8 cellular contexts compared by ENCODE assay signal in genomic region chr10:101066146-101066889, GRCh38. TPM values are rescaled to one million over a fixed set of nuclear protein-coding genes. Genes with fewer than 3 reads are reported as not detected.
DNase-seq lines count a peak whose midpoint lies in the region; ATAC-seq and TF ChIP-seq lines count a peak whose summit lies in the region.

No MANE protein-coding gene starts in this region.

- peaks cover 43% of the 10 kb centered on the region for H3K27me3 Mint-ChIP-seq in CD4-positive, CD25-positive, alpha-beta regulatory T cell
- H3K27me3 Mint-ChIP-seq in GM23338 (ENCODE audit: insufficient read depth, low read depth, poor library complexity), result peaks cover 73% of the 10 kb centered on the region
- peaks cover 28 to 47% (median 34%) of the 10 kb centered on the region in 5 donors for H3K27me3 Mint-ChIP-seq in naive thymus-derived CD4-positive, alpha-beta T cell

- TF ChIP-seq CTCF in GM23338 (conservative IDR thresholded peaks at IDR 0.05; ENCODE audit: low read depth in 2 of 2), result peak in 1 of 2 experiments; percentile 48
- peak in 4 of 6 experiments; percentile 27 to 43 (median 36) for TF ChIP-seq CTCF in esophagus squamous epithelium (IDR thresholded peaks at IDR 0.05)

- no peaks in the 10 kb centered on the region for H3K79me2 ChIP-seq in GM23338 (replicated peaks; ENCODE audit: insufficient read depth)

- H3K4me3 ChIP-seq in CD4-positive, CD25-positive, alpha-beta regulatory T cell (ENCODE audit: low read depth, low read length), result no peak overlapping the region
- H3K4me3 ChIP-seq in GM23338, result peak overlapping the region; percentile 74
- peak overlapping the region; percentile 40 to 75 (median 52) for H3K4me3 ChIP-seq in esophagus squamous epithelium
- H3K4me3 ChIP-seq in naive thymus-derived CD4-positive, alpha-beta T cell (ENCODE audit: low read length), result peak overlapping the region; percentile 42
- peak overlapping the region; percentile 41 for H3K4me3 ChIP-seq in urinary bladder (ENCODE audit: low read depth, low read length)

- H3K9me3 ChIP-seq in CD4-positive, CD25-positive, alpha-beta regulatory T cell (ENCODE audit: control insufficient read depth in 2 of 2, low read length in 2 of 2), result no peaks in the 10 kb centered on the region
- H3K9me3 ChIP-seq in esophagus squamous epithelium, result no peaks in the 10 kb centered on the region
- no peaks in the 10 kb centered on the region for H3K9me3 ChIP-seq in naive thymus-derived CD4-positive, alpha-beta T cell (ENCODE audit: control insufficient read depth in 2 of 3, low read length in 3 of 3)

- H3K4me1 Mint-ChIP-seq in CD4-positive, CD25-positive, alpha-beta regulatory T cell, result peaks cover 1 to 43% (median 11%) of the 10 kb centered on the region in 4 donors
- H3K4me1 Mint-ChIP-seq in GM23338, result peaks cover 31% of the 10 kb centered on the region
- H3K4me1 Mint-ChIP-seq in naive thymus-derived CD4-positive, alpha-beta T cell, result peaks cover 10 to 39% (median 26%) of the 10 kb centered on the region in 7 donors

- intact Hi-C loops in esophagus squamous epithelium (cut with DNase I), result no loop called here
- intact Hi-C loops in naive thymus-derived CD4-positive, alpha-beta T cell (cut with micrococcal nuclease), result loop anchor here (1.0 to 5.0 kb wide), 2 partner anchors 47 to 504 kb away; no protein-coding TSS in a partner anchor

- H3K9me3 Mint-ChIP-seq in CD4-positive, CD25-positive, alpha-beta regulatory T cell, result no peaks in the 10 kb centered on the region
- H3K9me3 Mint-ChIP-seq in GM23338, result peaks cover 2% of the 10 kb centered on the region; the same call in 1 of the 3 replicates
- H3K9me3 Mint-ChIP-seq in naive thymus-derived CD4-positive, alpha-beta T cell, result no peaks in the 10 kb centered on the region

- TF ChIP-seq POLR2A in esophagus squamous epithelium (IDR thresholded peaks at IDR 0.05), result peak in 1 of 4 donors; percentile 21

- POLR2A ChIA-PET in naive thymus-derived CD4-positive, alpha-beta T cell (lab: Charles Lee), result interaction anchor here (0.6 to 0.8 kb wide), 2 partner anchors 22 to 25 kb away, joined by 3 to 4 read pairs; no protein-coding TSS in a partner anchor

- peaks cover 9% of the 10 kb centered on the region for H4K20me1 ChIP-seq in GM23338 (replicated peaks; ENCODE audit: insufficient read depth)

- no peaks in the 10 kb centered on the region for H3K36me3 ChIP-seq in CD4-positive, CD25-positive, alpha-beta regulatory T cell (ENCODE audit: control insufficient read depth, insufficient read depth, low read length)
- H3K36me3 ChIP-seq in GM23338 (ENCODE audit: insufficient read depth) (no peaks in the 10 kb centered on the region), esophagus squamous epithelium (no peaks in the 10 kb centered on the region), urinary bladder (ENCODE audit: insufficient read depth) (no peaks in the 10 kb centered on the region)
- H3K36me3 ChIP-seq in naive thymus-derived CD4-positive, alpha-beta T cell (ENCODE audit: control insufficient read depth in 2 of 3, insufficient read depth in 3 of 3, low read length in 3 of 3), result no peaks in the 10 kb centered on the region

- H3K4me3 Mint-ChIP-seq in CD4-positive, CD25-positive, alpha-beta regulatory T cell, result peak overlapping the region; percentile 62 to 82 (median 72)
- peak overlapping the region; percentile 81 for H3K4me3 Mint-ChIP-seq in GM23338
- peak overlapping the region; percentile 55 to 93 (median 74) for H3K4me3 Mint-ChIP-seq in naive thymus-derived CD4-positive, alpha-beta T cell

- H3F3A ChIP-seq in GM23338 (replicated peaks; ENCODE audit: low read depth), result peaks cover 15% of the 10 kb centered on the region; the same call in 1 of the 2 replicates

- no peak overlapping the region for H3K27ac Mint-ChIP-seq in CD4-positive, CD25-positive, alpha-beta regulatory T cell
- H3K27ac Mint-ChIP-seq in GM23338, result no peak overlapping the region
- H3K27ac Mint-ChIP-seq in naive thymus-derived CD4-positive, alpha-beta T cell, result no peak overlapping the region

- peak overlapping the region; percentile 94 for H3K4me2 ChIP-seq in GM23338

- H3K4me1 ChIP-seq in CD4-positive, CD25-positive, alpha-beta regulatory T cell (ENCODE audit: control insufficient read depth, insufficient read depth, low read length, poor library complexity, severe bottlenecking), result peaks cover 41% of the 10 kb centered on the region
- peaks cover 31% of the 10 kb centered on the region for H3K4me1 ChIP-seq in GM23338 (ENCODE audit: insufficient read depth)
- H3K4me1 ChIP-seq in esophagus squamous epithelium, result peaks cover 40 to 55% (median 44%) of the 10 kb centered on the region in 3 donors
- peaks cover 17 to 36% of the 10 kb centered on the region in 2 donors for H3K4me1 ChIP-seq in naive thymus-derived CD4-positive, alpha-beta T cell (ENCODE audit: control insufficient read depth in 2 of 2, insufficient read depth in 2 of 2, low read length in 2 of 2)
- no peaks in the 10 kb centered on the region for H3K4me1 ChIP-seq in urinary bladder (ENCODE audit: insufficient read depth)

- H2AFZ ChIP-seq in GM23338, result peak overlapping the region; percentile 83

- no peaks in the 10 kb centered on the region for H3K9me2 ChIP-seq in GM23338 (ENCODE audit: insufficient read depth)

- peaks cover 3% of the 10 kb centered on the region for H3K36me3 Mint-ChIP-seq in CD4-positive, CD25-positive, alpha-beta regulatory T cell
- no peaks in the 10 kb centered on the region for H3K36me3 Mint-ChIP-seq in GM23338 (ENCODE audit: low read depth)
- H3K36me3 Mint-ChIP-seq in naive thymus-derived CD4-positive, alpha-beta T cell, result peaks cover 0 to 2% (median 0%) of the 10 kb centered on the region in 5 donors

- CTCF ChIA-PET in naive thymus-derived CD4-positive, alpha-beta T cell (lab: Charles Lee), result interaction anchor here (0.7 to 3.3 kb wide), 5 partner anchors 16 to 35 kb away, joined by 3 to 18 read pairs (median 8); partner anchors contain the start of genes PDZD7 and SFXN3

- H3K27me3 ChIP-seq in CD4-positive, CD25-positive, alpha-beta regulatory T cell (ENCODE audit: control insufficient read depth, insufficient read depth, low read length), result peaks cover 25% of the 10 kb centered on the region
- H3K27me3 ChIP-seq in GM23338 (ENCODE audit: insufficient read depth) (peaks cover 87% of the 10 kb centered on the region), esophagus squamous epithelium (peaks cover 0 to 57% (median 0%) of the 10 kb centered on the region in 4 donors)
- H3K27me3 ChIP-seq in naive thymus-derived CD4-positive, alpha-beta T cell (ENCODE audit: control insufficient read depth in 2 of 2, insufficient read depth in 2 of 2, low read length in 2 of 2), result peaks cover 12 to 26% of the 10 kb centered on the region in 2 donors

- H3K27ac ChIP-seq in CD4-positive, CD25-positive, alpha-beta regulatory T cell (ENCODE audit: insufficient read depth, low read length, poor library complexity, severe bottlenecking), result no peak overlapping the region
- H3K27ac ChIP-seq in GM23338 (ENCODE audit: low read depth) (no peak overlapping the region), esophagus squamous epithelium (peak overlapping the region; percentile 45 to 79 (median 76)), urinary bladder (ENCODE audit: low read depth) (peak overlapping the region; percentile 57)
- H3K27ac ChIP-seq in naive thymus-derived CD4-positive, alpha-beta T cell (ENCODE audit: low read depth, low read length), result no peak overlapping the region

- peak; percentile 35 to 63 (median 36) for DNase-seq in CD4-positive, CD25-positive, alpha-beta regulatory T cell
- peak; percentile 74 for DNase-seq in GM23338 (ENCODE audit: low spot score)
- peak; percentile 93 for DNase-seq in NCI-H82 (lab: John Stamatoyannopoulos, UW)
- peak; percentile 33 for DNase-seq in activated T-cell treated with anti-CD3 and anti-CD28 coated beads for 1 hour (ENCODE audit: low read depth)
- no peak for DNase-seq in esophagus squamous epithelium (lab: John Stamatoyannopoulos, UW)
- peak in 7 of 9 donors; percentile 23 to 43 (median 41) for DNase-seq in naive thymus-derived CD4-positive, alpha-beta T cell

- WGBS in esophagus squamous epithelium, 2 donors, result 0 to 2% methylated on average over 7 to 18 of the region's 49 CpGs
- WGBS in urinary bladder, result 2% methylated on average over 49 of the region's 49 CpGs

- ATAC-seq in CD4-positive, CD25-positive, alpha-beta regulatory T cell (ENCODE audit: low read depth in 2 of 2), result peak; percentile 34 to 62
- ATAC-seq in GM23338 (peak; percentile 12), GM18511 (IDR thresholded peaks at IDR 0.05; ENCODE audit: unreplicated experiment) (no peak)
- peak; percentile 49 for ATAC-seq in naive thymus-derived CD4-positive, alpha-beta T cell

RNA-seq across cellular contexts. Expression of gene KAZALD1, which starts 4.5 kb away (rescaled TPM):
- not detected for total RNA-seq in CD4-positive, CD25-positive, alpha-beta regulatory T cell
- under 1 TPM in 1 of 4 donors, not detected in 3; 0.62 TPM for polyA plus RNA-seq in CD4-positive, CD25-positive, alpha-beta regulatory T cell
- 1.2 and 1.3 TPM in 2 replicates for total RNA-seq in GM23338 (2014; rRNA removed; shearing (Covaris generic))
- polyA plus RNA-seq in GM23338 (2016; fragmentation: Nextera tagmentation; extraction: Ambion mirVana), result 0.27 and 0.75 TPM in 2 replicates
- total RNA-seq in esophagus squamous epithelium, result 1 to 10 TPM in 2 of 4 donors, under 1 TPM in 1, not detected in 1; 0.47 to 1.4 (median 1.1) TPM
- 1 to 10 TPM in 1 of 5 experiments, under 1 TPM in 2, not detected in 2; 0.22 to 1.5 (median 0.29) TPM for total RNA-seq in naive thymus-derived CD4-positive, alpha-beta T cell
- polyA plus RNA-seq in naive thymus-derived CD4-positive, alpha-beta T cell, result not detected
- 27.0 TPM for total RNA-seq in urinary bladder
- 5.9 TPM for polyA plus RNA-seq in urinary bladder

RNA-seq across cellular contexts. Expression of gene SFXN3, which starts 35.3 kb away (rescaled TPM):
- total RNA-seq in CD4-positive, CD25-positive, alpha-beta regulatory T cell, result 70.4 TPM
- polyA plus RNA-seq in CD4-positive, CD25-positive, alpha-beta regulatory T cell, result 10 to 100 TPM; 17.7 to 21.1 (median 20.2) TPM
- 2.3 and 3.8 TPM in 2 replicates for total RNA-seq in GM23338 (2014; rRNA removed; shearing (Covaris generic))
- polyA plus RNA-seq in GM23338 (2016; fragmentation: Nextera tagmentation; extraction: Ambion mirVana), result 0.68 and 0.73 TPM in 2 replicates
- total RNA-seq in esophagus squamous epithelium, result 10 to 100 TPM in 2 of 4 donors, 1 to 10 TPM in 2; 3.9 to 30.7 (median 9.4) TPM
- total RNA-seq in naive thymus-derived CD4-positive, alpha-beta T cell, result 10 to 100 TPM; 33.7 to 90.4 (median 48.4) TPM
- 10 to 100 TPM; 12.6 to 13.2 TPM for polyA plus RNA-seq in naive thymus-derived CD4-positive, alpha-beta T cell
- 29.9 TPM for total RNA-seq in urinary bladder
- polyA plus RNA-seq in urinary bladder, result 34.7 TPM

RNA-seq across cellular contexts. Expression of gene PDZD7, which starts 35.4 kb away (rescaled TPM):
- 3.5 TPM for total RNA-seq in CD4-positive, CD25-positive, alpha-beta regulatory T cell
- 1 to 10 TPM in 1 of 4 donors, under 1 TPM in 3; 0.59 to 1.1 (median 0.70) TPM for polyA plus RNA-seq in CD4-positive, CD25-positive, alpha-beta regulatory T cell
- 1.7 and 2.3 TPM in 2 replicates for total RNA-seq in GM23338 (2014; rRNA removed; shearing (Covaris generic))
- 1.5 and 1.7 TPM in 2 replicates for polyA plus RNA-seq in GM23338 (2016; fragmentation: Nextera tagmentation; extraction: Ambion mirVana)
- total RNA-seq in esophagus squamous epithelium, result under 1 TPM in 3 of 4 donors, not detected in 1; 0.19 to 0.29 (median 0.26) TPM
- total RNA-seq in naive thymus-derived CD4-positive, alpha-beta T cell, result 1 to 10 TPM in 3 of 5 experiments, under 1 TPM in 2; 0.65 to 2.8 (median 1.8) TPM
- polyA plus RNA-seq in naive thymus-derived CD4-positive, alpha-beta T cell, result 1 to 10 TPM in 1 of 2 donors, under 1 TPM in 1; 0.71 to 1.1 TPM
- 0.21 TPM for total RNA-seq in urinary bladder
- polyA plus RNA-seq in urinary bladder, result 0.46 TPM

Comparison
In these comparisons a context has a peak if more than half of its experiments do, and no peak if none do; other contexts are left out.
1. H3K27ac ChIP-seq: peak in esophagus squamous epithelium (4 of 4) and urinary bladder (single experiment); none in CD4-positive, CD25-positive, alpha-beta regulatory T cell (single experiment), GM23338 (single experiment) and naive thymus-derived CD4-positive, alpha-beta T cell (single experiment).
2. RNA of gene KAZALD1, which starts 4.5 kb away (total RNA-seq): 27.0 TPM in urinary bladder (single experiment); 1.2 to 1.3 TPM in GM23338, 0.47 to 1.4 TPM in esophagus squamous epithelium, 0.22 to 1.5 TPM in naive thymus-derived CD4-positive, alpha-beta T cell and not detected in CD4-positive, CD25-positive, alpha-beta regulatory T cell (single experiment); every median in the first group is over 10 times any median in the second.
3. Peak in every context shown above with its lines, with median percentiles within 50 percentile points of each other: H3K4me3 Mint-ChIP-seq.